24 cellular contexts compared by ENCODE assay signal in genomic region chr4:163621844-163622243, GRCh38.
DNase-seq lines count a peak whose midpoint lies in the region; ATAC-seq, FAIRE-seq and TF ChIP-seq lines count a peak whose summit lies in the region.
"Had no signal": no experiment of that assay in that cellular context is flagged by ENCODE, and none has a peak within 500 bp of the region (broad histone marks: within the 10 kb centered on the region; RNA-seq: fewer than 3 reads in every experiment).

No MANE protein-coding gene starts in this region.

- no peaks in the 10 kb centered on the region for H3K9me3 ChIP-seq in right lobe of liver
- no peaks in the 10 kb centered on the region for H3K9me3 ChIP-seq in HepG2 (ENCODE audit: low read length)
- H3K9me3 ChIP-seq in left lung: no peaks in the 10 kb centered on the region

- H3K4me1 ChIP-seq in right lobe of liver (no peaks in the 10 kb centered on the region), HepG2 (ENCODE audit: insufficient read depth, low read length) (no peaks in the 10 kb centered on the region), left lung (peaks cover 0 to 7% of the 10 kb centered on the region in 2 donors)

- ATAC-seq in right lobe of liver: peak; percentile 40 to 76 (median 54)
- ATAC-seq in HepG2: no peak
- ATAC-seq in left lung: peak; percentile 34
- ATAC-seq in sciatic nerve: peak; percentile 39
- ATAC-seq: HCT116, Right ventricle myocardium inferior had no signal

- TF ChIP-seq POLR2A in right lobe of liver (IDR thresholded peaks at IDR 0.05) (no peak), HepG2 (IDR thresholded peaks at IDR 0.05; ENCODE audit: insufficient read depth in 1 of 2, low read depth in 2 of 2, low read length in 2 of 2) (no peak)

- no peaks in the 10 kb centered on the region for H4K20me1 ChIP-seq in HepG2 (ENCODE audit: insufficient read depth, low read length)

- intact Hi-C loops in right lobe of liver (cut with DNase I) (no loop called here), HepG2 (cut with micrococcal nuclease; ENCODE audit: unreplicated experiment) (no loop called here), left lung (cut with DNase I) (no loop called here), sciatic nerve (cut with DNase I) (no loop called here)

- in situ Hi-C loops in HepG2 (cut with HindIII; ENCODE audit: extremely low pct_ligation_motif_present, low pct_unique_long_range_greater_than_20kb): no loop called here

- no peaks in the 10 kb centered on the region for H3K36me3 ChIP-seq in right lobe of liver
- H3K36me3 ChIP-seq in HepG2 (replicated peaks in 1 of 2; ENCODE audit: control insufficient read depth in 1 of 2, insufficient read depth in 2 of 2, low read length in 2 of 2): no peaks in the 10 kb centered on the region
- no peaks in the 10 kb centered on the region for H3K36me3 ChIP-seq in left lung

- no peak for FAIRE-seq in HepG2 (lab: Jason Lieb, UNC)
- FAIRE-seq: D721Med, GM19239 had no signal

- POLR2A ChIA-PET in HepG2 (lab: Yijun Ruan, JAX): no interaction called here

- H3K79me2 ChIP-seq in HepG2 (ENCODE audit: insufficient read depth, low read length): no peaks in the 10 kb centered on the region

- no peak for TF ChIP-seq RAD21 in HepG2 (CRISPR knock-in tag; IDR thresholded peaks at IDR 0.05)

- CTCF ChIA-PET in HepG2 (lab: Yijun Ruan, JAX; ENCODE audit: low intra/inter-chr PET ratio, low total read pairs): no interaction called here

- no TSS peak for BruUV-seq in HepG2 (replicated peaks; lab: Mats Ljungman, UMichigan)

- H3K4me3 ChIP-seq in right lobe of liver (no peak overlapping the region), HepG2 (replicated peaks in 1 of 3; ENCODE audit: insufficient read depth in 1 of 3, low read depth in 2 of 3, low read length in 3 of 3) (no peak overlapping the region), left lung (no peak overlapping the region)

- no peaks in the 10 kb centered on the region for H3K27me3 ChIP-seq in right lobe of liver
- no peaks in the 10 kb centered on the region for H3K27me3 ChIP-seq in HepG2 (ENCODE audit: control insufficient read depth in 1 of 2, insufficient read depth in 2 of 2, low read length in 2 of 2)
- H3K27me3 ChIP-seq in left lung: no peaks in the 10 kb centered on the region

- H3K4me2 ChIP-seq in HepG2 (ENCODE audit: low read depth, low read length): no peak overlapping the region

- no peak overlapping the region for H2AFZ ChIP-seq in HepG2 (ENCODE audit: low read length)

- no peak overlapping the region for H3K9ac ChIP-seq in HepG2 (ENCODE audit: insufficient read depth, low read depth, low read length)

- 50% methylated on average over 2 of the region's 2 CpGs for WGBS in right lobe of liver (ENCODE audit: insufficient coverage, low coverage, low lambda C conversion rate, missing lambda C conversion rate)
- WGBS in HepG2 (ENCODE audit: low lambda C conversion rate): 0% methylated on average over 2 of the region's 2 CpGs

- DNase-seq in right lobe of liver (no peak), HepG2 (ENCODE audit: low spot score) (no peak), left lung (no peak), sciatic nerve (ENCODE audit: low spot score) (no peak), nucleus accumbens (lab: John Stamatoyannopoulos, UW) (no peak), dedifferentiated amniotic fluid mesenchymal stem cell (ENCODE audit: extremely low spot score) (no peak), NCI-H748 (lab: John Stamatoyannopoulos, UW; ENCODE audit: unreplicated experiment) (no peak), NCI-H146 treated with DMSO at 0.1 percent for 48 hours (lab: John Stamatoyannopoulos, UW; ENCODE audit: unreplicated experiment) (no peak)
- DNase-seq: AML-193, C1 segment of cervical spinal cord, DMS53, GDM1, GOT3, KG1, NCI-H1092 treated with DMSO at 0.1 percent for 48 hours, NCI-H1436 treated with DMSO at 0.1 percent for 48 hours, NCI-H2029, NCI-H226, NCI-H524, NCI-H82 had no signal

- H3K27ac ChIP-seq in right lobe of liver (no peak overlapping the region), HepG2 (ENCODE audit: extremely low read length, insufficient read depth, low read length) (no peak overlapping the region), left lung (peak overlapping the region in 1 of 2 donors; percentile 59)

- TF ChIP-seq EP300 in HepG2 (IDR thresholded peaks at IDR 0.05; ENCODE audit: low read depth in 2 of 2, low read length in 2 of 2) (no peak), HepG2 (CRISPR knock-in tag; IDR thresholded peaks at IDR 0.05; ENCODE audit: borderline replicate concordance) (no peak)

- TF ChIP-seq CTCF in right lobe of liver (IDR thresholded peaks at IDR 0.05) (no peak), HepG2 (CRISPR knock-in tag; IDR thresholded peaks at IDR 0.05) (no peak), left lung (IDR thresholded peaks at IDR 0.05) (no peak)

TF ChIP-seq in HepG2, 621 proteins besides CTCF, POLR2A, EP300 and RAD21:
- no peak for TF ChIP-seq PCBP2 (optimal IDR thresholded peaks at IDR 0.05; ENCODE audit: low read depth, low read length, poor library complexity, severe bottlenecking)
- TF ChIP-seq ESRRA (CRISPR knock-in tag; IDR thresholded peaks at IDR 0.05; ENCODE audit: low read depth): no peak
- TF ChIP-seq RFX3 (CRISPR knock-in tag; IDR thresholded peaks at IDR 0.05): no peak
- TF ChIP-seq TFE3 (CRISPR knock-in tag; IDR thresholded peaks at IDR 0.05): no peak
- no peak for TF ChIP-seq ARID3A (IDR thresholded peaks at IDR 0.05; ENCODE audit: low read depth, low read length)
- TF ChIP-seq SNAPC2 (CRISPR knock-in tag; IDR thresholded peaks at IDR 0.05): no peak
- TF ChIP-seq CSRNP1 (CRISPR knock-in tag; IDR thresholded peaks at IDR 0.05): no peak
- no peak for TF ChIP-seq TFDP2 (CRISPR knock-in tag; IDR thresholded peaks at IDR 0.05)
- no peak for TF ChIP-seq MTA3 (CRISPR knock-in tag; IDR thresholded peaks at IDR 0.05)
- TF ChIP-seq HMG20B (CRISPR knock-in tag; conservative IDR thresholded peaks at IDR 0.05): no peak
- no peak for TF ChIP-seq NCOA5 (CRISPR knock-in tag; IDR thresholded peaks at IDR 0.05)
- TF ChIP-seq NR2C2 (CRISPR knock-in tag; IDR thresholded peaks at IDR 0.05; ENCODE audit: borderline replicate concordance): no peak
- TF ChIP-seq KDM6A (CRISPR knock-in tag; IDR thresholded peaks at IDR 0.05; ENCODE audit: low read depth): no peak
- TF ChIP-seq ZNF878 (CRISPR knock-in tag; IDR thresholded peaks at IDR 0.05): no peak
TF ChIP-seq in HepG2: peak in this region for 0.
